In the genomic region with DNA sequence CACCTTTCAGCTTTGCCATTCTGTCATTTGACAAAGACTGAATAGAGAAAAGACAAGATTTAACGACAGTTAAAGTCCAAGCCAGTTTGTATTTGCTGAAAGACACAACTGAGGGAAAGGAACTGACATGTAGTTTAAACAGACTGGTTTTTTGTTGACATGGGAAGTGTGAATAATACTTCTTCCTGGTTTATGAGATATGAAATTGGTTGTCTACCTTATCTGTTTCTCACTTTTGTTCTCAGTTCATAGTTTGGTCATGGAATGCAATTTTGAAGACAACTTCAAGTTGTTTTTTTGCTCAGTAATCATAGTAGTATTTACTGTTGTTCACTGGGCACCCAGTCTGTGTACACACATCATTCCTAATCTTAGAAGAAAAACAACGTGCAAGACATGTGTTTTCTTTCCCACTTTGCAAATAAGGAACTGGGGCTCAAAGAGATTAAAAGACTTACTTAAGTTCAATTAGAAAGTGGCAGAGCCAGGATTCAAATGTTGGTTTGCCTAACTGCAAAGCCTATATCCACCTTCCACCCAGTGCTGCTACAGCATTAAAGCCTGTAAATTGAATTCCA, we compare ENCODE assay signal across 19 cellular contexts.
A peak's percentile ranks its signal among the peaks of the same experiment; 100 is the strongest.
DNase-seq lines count a peak whose midpoint lies in the region; ATAC-seq and TF ChIP-seq lines count a peak whose summit lies in the region.
"Had no signal": no experiment of that assay in that cellular context is flagged by ENCODE, and none has a peak within 500 bp of the region (broad histone marks: within the 10 kb centered on the region; RNA-seq: fewer than 3 reads in every experiment).

No MANE protein-coding gene starts in this region.

- no peak for ATAC-seq in memory B cell (ENCODE audit: low read depth)
- no peak for ATAC-seq in T-helper 17 cell
- ATAC-seq: HCT116 had no signal

- H3K27ac ChIP-seq in ascending aorta (peak overlapping the region; percentile 69 to 94), stomach (peak overlapping the region; percentile 76 to 94 (median 87))
- H3K27ac ChIP-seq: vagina had no signal

- no peaks in the 10 kb centered on the region for H3K27me3 ChIP-seq in ascending aorta
- no peaks in the 10 kb centered on the region for H3K27me3 ChIP-seq in stomach
- H3K27me3 ChIP-seq: vagina had no signal

- peaks cover 20% of the 10 kb centered on the region for H3K36me3 Mint-ChIP-seq in activated T-cell treated with anti-CD3 and anti-CD28 coated beads, Interleukin-2, amount 50 U/mL, for 24 hours (ENCODE audit: low read depth)
- H3K36me3 Mint-ChIP-seq in memory B cell (peaks cover 5% of the 10 kb centered on the region), T-helper 17 cell (ENCODE audit: low read depth) (no peaks in the 10 kb centered on the region)

- H3K4me3 ChIP-seq in ascending aorta (no peak overlapping the region), stomach (no peak overlapping the region)
- H3K4me3 ChIP-seq: vagina had no signal

- H3K36me3 ChIP-seq in ascending aorta (peaks cover 4 to 12% of the 10 kb centered on the region in 2 donors), stomach (peaks cover 0 to 13% (median 5%) of the 10 kb centered on the region in 4 donors)
- H3K36me3 ChIP-seq: vagina had no signal

- no peak for TF ChIP-seq EP300 in stomach (IDR thresholded peaks at IDR 0.05)

- in situ Hi-C loops in ACHN (cut with HindIII; ENCODE audit: low pct_ligation_motif_present, low pct_unique_long_range_greater_than_20kb, low sequenced_read_pairs) = no loop called here

- no peaks in the 10 kb centered on the region for H3K27me3 Mint-ChIP-seq in activated T-cell treated with anti-CD3 and anti-CD28 coated beads, Interleukin-2, amount 50 U/mL, for 24 hours
- H3K27me3 Mint-ChIP-seq in memory B cell (no peaks in the 10 kb centered on the region), T-helper 17 cell (no peaks in the 10 kb centered on the region)
- H3K27me3 Mint-ChIP-seq: CD4-positive, alpha-beta memory T cell had no signal

- peaks cover 51% of the 10 kb centered on the region for H3K4me1 Mint-ChIP-seq in activated T-cell treated with anti-CD3 and anti-CD28 coated beads, Interleukin-2, amount 50 U/mL, for 24 hours (ENCODE audit: low read depth)
- peaks cover 11% of the 10 kb centered on the region for H3K4me1 Mint-ChIP-seq in memory B cell
- H3K4me1 Mint-ChIP-seq in T-helper 17 cell = peaks cover 16% of the 10 kb centered on the region

- H3K27ac Mint-ChIP-seq in activated T-cell treated with anti-CD3 and anti-CD28 coated beads, Interleukin-2, amount 50 U/mL, for 24 hours = peak overlapping the region; percentile 88
- peak overlapping the region; percentile 20 for H3K27ac Mint-ChIP-seq in memory B cell
- no peak overlapping the region for H3K27ac Mint-ChIP-seq in T-helper 17 cell

- no peaks in the 10 kb centered on the region for H3K9me3 Mint-ChIP-seq in activated T-cell treated with anti-CD3 and anti-CD28 coated beads, Interleukin-2, amount 50 U/mL, for 24 hours
- H3K9me3 Mint-ChIP-seq in memory B cell = no peaks in the 10 kb centered on the region
- H3K9me3 Mint-ChIP-seq: CD4-positive, alpha-beta memory T cell had no signal

- H3K9me3 ChIP-seq in ascending aorta (peaks cover 0 to 2% of the 10 kb centered on the region in 2 donors), stomach (no peaks in the 10 kb centered on the region), T-helper 17 cell (ENCODE audit: control insufficient read depth, low read length, poor library complexity, severe bottlenecking) (no peaks in the 10 kb centered on the region)
- H3K9me3 ChIP-seq: vagina had no signal

- H3K4me1 ChIP-seq in ascending aorta (peaks cover 19 to 66% of the 10 kb centered on the region in 2 donors), stomach (peaks cover 36 to 85% (median 65%) of the 10 kb centered on the region in 4 donors)

- TF ChIP-seq CTCF in ascending aorta (IDR thresholded peaks at IDR 0.05) = no peak
- TF ChIP-seq CTCF in stomach (IDR thresholded peaks at IDR 0.05) = no peak

- 15 to 48% (median 26%) methylated on average over 2 of the region's 2 CpGs for WGBS in stomach, 5 donors

- H3K4me3 Mint-ChIP-seq in activated T-cell treated with anti-CD3 and anti-CD28 coated beads, Interleukin-2, amount 50 U/mL, for 24 hours = no peak overlapping the region
- H3K4me3 Mint-ChIP-seq in memory B cell = no peak overlapping the region
- no peak overlapping the region for H3K4me3 Mint-ChIP-seq in T-helper 17 cell
- H3K4me3 Mint-ChIP-seq: CD4-positive, alpha-beta memory T cell had no signal

- intact Hi-C loops in ascending aorta (cut with DNase I) (no loop called here), stomach (cut with DNase I; ENCODE audit: low total_unique reads) (no loop called here)

- TF ChIP-seq POLR2A in stomach (IDR thresholded peaks at IDR 0.05) = no peak

- DNase-seq in activated T-cell treated with anti-CD3 and anti-CD28 coated beads, Interleukin-2, amount 50 U/mL, for 24 hours = no peak
- DNase-seq in activated T-cell treated with anti-CD3 and anti-CD28 coated beads, Interleukin-2, amount 50 U/mL, for 1 hour = no peak
- DNase-seq in ascending aorta (ENCODE audit: low spot score in 2 of 2) (no peak), memory B cell (ENCODE audit: low spot score in 2 of 2) (no peak), stomach (no peak), hepatic stellate cell (ENCODE audit: low spot score) (no peak), ACHN (no peak), T-helper 17 cell (no peak)
- DNase-seq: amniotic stem cell; CD4-positive, alpha-beta memory T cell; DMS79 treated with DMSO at 0.1 percent for 48 hours; NCI-H146; NCI-H526; OCI-M1; stimulated activated CD4-positive, alpha-beta T cell treated with anti-CD3 and anti-CD28 coated beads, Interleukin-4, amount 100 ng/mL, for 24 hours; stimulated activated CD8-positive, alpha-beta memory T cell treated with anti-CD3 and anti-CD28 coated beads, Interleukin-4, amount 100 ng/mL, for 48 hours; T-helper 9 cell had no signal
